Comparison of ENCODE assay signal across 3 cellular contexts in the genomic region with DNA sequence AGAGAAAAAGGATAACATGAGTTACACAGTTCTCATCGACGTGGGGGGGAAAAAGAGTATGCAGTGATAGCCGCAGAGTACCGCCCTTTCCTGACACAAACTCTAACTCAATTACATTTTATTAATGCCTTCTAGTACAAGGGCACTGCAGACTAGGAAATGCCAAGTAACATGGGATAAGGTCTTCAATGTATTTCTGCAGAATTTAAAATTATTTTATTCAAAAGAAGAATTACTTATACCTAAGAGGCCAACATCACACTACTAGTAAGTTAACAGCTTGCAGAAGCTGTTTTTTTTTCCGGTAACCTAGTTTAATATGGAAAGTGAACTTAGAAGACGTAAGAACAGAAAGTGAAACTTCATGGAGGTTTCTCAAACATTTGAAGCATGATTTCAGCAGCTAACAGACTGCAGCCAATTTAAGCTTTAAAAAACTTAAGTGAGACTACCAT.
TF ChIP-seq lines count a peak whose summit lies in the region.

No MANE protein-coding gene starts in this region.

TF ChIP-seq in SK-N-SH, 30 proteins besides CTCF, POLR2A, EP300 and RAD21 (continues in another document):
- TF ChIP-seq, protein P1, sequence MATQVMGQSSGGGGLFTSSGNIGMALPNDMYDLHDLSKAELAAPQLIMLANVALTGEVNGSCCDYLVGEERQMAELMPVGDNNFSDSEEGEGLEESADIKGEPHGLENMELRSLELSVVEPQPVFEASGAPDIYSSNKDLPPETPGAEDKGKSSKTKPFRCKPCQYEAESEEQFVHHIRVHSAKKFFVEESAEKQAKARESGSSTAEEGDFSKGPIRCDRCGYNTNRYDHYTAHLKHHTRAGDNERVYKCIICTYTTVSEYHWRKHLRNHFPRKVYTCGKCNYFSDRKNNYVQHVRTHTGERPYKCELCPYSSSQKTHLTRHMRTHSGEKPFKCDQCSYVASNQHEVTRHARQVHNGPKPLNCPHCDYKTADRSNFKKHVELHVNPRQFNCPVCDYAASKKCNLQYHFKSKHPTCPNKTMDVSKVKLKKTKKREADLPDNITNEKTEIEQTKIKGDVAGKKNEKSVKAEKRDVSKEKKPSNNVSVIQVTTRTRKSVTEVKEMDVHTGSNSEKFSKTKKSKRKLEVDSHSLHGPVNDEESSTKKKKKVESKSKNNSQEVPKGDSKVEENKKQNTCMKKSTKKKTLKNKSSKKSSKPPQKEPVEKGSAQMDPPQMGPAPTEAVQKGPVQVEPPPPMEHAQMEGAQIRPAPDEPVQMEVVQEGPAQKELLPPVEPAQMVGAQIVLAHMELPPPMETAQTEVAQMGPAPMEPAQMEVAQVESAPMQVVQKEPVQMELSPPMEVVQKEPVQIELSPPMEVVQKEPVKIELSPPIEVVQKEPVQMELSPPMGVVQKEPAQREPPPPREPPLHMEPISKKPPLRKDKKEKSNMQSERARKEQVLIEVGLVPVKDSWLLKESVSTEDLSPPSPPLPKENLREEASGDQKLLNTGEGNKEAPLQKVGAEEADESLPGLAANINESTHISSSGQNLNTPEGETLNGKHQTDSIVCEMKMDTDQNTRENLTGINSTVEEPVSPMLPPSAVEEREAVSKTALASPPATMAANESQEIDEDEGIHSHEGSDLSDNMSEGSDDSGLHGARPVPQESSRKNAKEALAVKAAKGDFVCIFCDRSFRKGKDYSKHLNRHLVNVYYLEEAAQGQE (IDR thresholded peaks at IDR 0.05; ENCODE audit: low read depth, low read length), result no peak
- TF ChIP-seq TEAD4 (IDR thresholded peaks at IDR 0.05; ENCODE audit: borderline replicate concordance, insufficient read depth) (no peak), FOSL2 (IDR thresholded peaks at IDR 0.05; ENCODE audit: borderline replicate concordance, low read depth) (no peak), FOXJ3 (CRISPR knock-in tag; IDR thresholded peaks at IDR 0.05) (no peak), FOXM1 (IDR thresholded peaks at IDR 0.05; ENCODE audit: low read depth) (no peak), NRF1 (IDR thresholded peaks at IDR 0.05; ENCODE audit: low read depth, low read length) (no peak), RXRA (IDR thresholded peaks at IDR 0.05; ENCODE audit: borderline replicate concordance, low read depth) (no peak), SMC3 (IDR thresholded peaks at IDR 0.05; ENCODE audit: low read depth, low read length) (no peak), EZH2phosphoT487 (IDR thresholded peaks at IDR 0.05; ENCODE audit: borderline replicate concordance, low read depth) (no peak), RCOR1 (IDR thresholded peaks at IDR 0.05; ENCODE audit: low read length) (no peak), GABPA (IDR thresholded peaks at IDR 0.05; ENCODE audit: low read depth) (no peak)
- TF ChIP-seq, protein P2, sequence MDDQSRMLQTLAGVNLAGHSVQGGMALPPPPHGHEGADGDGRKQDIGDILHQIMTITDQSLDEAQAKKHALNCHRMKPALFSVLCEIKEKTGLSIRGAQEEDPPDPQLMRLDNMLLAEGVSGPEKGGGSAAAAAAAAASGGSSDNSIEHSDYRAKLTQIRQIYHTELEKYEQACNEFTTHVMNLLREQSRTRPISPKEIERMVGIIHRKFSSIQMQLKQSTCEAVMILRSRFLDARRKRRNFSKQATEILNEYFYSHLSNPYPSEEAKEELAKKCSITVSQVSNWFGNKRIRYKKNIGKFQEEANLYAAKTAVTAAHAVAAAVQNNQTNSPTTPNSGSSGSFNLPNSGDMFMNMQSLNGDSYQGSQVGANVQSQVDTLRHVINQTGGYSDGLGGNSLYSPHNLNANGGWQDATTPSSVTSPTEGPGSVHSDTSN (IDR thresholded peaks at IDR 0.05), result no peak
- TF ChIP-seq, protein P3, sequence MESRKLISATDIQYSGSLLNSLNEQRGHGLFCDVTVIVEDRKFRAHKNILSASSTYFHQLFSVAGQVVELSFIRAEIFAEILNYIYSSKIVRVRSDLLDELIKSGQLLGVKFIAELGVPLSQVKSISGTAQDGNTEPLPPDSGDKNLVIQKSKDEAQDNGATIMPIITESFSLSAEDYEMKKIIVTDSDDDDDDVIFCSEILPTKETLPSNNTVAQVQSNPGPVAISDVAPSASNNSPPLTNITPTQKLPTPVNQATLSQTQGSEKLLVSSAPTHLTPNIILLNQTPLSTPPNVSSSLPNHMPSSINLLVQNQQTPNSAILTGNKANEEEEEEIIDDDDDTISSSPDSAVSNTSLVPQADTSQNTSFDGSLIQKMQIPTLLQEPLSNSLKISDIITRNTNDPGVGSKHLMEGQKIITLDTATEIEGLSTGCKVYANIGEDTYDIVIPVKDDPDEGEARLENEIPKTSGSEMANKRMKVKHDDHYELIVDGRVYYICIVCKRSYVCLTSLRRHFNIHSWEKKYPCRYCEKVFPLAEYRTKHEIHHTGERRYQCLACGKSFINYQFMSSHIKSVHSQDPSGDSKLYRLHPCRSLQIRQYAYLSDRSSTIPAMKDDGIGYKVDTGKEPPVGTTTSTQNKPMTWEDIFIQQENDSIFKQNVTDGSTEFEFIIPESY (IDR thresholded peaks at IDR 0.05; ENCODE audit: borderline replicate concordance, low read depth), result no peak

TF ChIP-seq in SK-N-SH treated with all-trans-retinoic acid at 6 μM for 48 hours, 23 proteins besides CTCF, POLR2A, EP300 and RAD21:
- TF ChIP-seq SNAI2 (CRISPR knock-in tag; IDR thresholded peaks at IDR 0.05) (no peak), ZFP30 (CRISPR knock-in tag; IDR thresholded peaks at IDR 0.05) (no peak), ZNF70 (CRISPR knock-in tag; IDR thresholded peaks at IDR 0.05) (no peak), BACH2 (CRISPR knock-in tag; IDR thresholded peaks at IDR 0.05; ENCODE audit: borderline replicate concordance) (no peak), ARNTL (CRISPR knock-in tag; IDR thresholded peaks at IDR 0.05; ENCODE audit: borderline replicate concordance, low read depth) (no peak), CSDC2 (CRISPR knock-in tag; IDR thresholded peaks at IDR 0.05) (no peak), ESRRG (CRISPR knock-in tag; IDR thresholded peaks at IDR 0.05) (no peak)
- TF ChIP-seq, protein P4, sequence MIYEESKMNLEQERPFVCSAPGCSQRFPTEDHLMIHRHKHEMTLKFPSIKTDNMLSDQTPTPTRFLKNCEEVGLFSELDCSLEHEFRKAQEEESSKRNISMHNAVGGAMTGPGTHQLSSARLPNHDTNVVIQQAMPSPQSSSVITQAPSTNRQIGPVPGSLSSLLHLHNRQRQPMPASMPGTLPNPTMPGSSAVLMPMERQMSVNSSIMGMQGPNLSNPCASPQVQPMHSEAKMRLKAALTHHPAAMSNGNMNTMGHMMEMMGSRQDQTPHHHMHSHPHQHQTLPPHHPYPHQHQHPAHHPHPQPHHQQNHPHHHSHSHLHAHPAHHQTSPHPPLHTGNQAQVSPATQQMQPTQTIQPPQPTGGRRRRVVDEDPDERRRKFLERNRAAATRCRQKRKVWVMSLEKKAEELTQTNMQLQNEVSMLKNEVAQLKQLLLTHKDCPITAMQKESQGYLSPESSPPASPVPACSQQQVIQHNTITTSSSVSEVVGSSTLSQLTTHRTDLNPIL (CRISPR knock-in tag; IDR thresholded peaks at IDR 0.05; ENCODE audit: low read depth), result no peak

TF ChIP-seq in endothelial cell of umbilical vein, 7 proteins besides CTCF, POLR2A, EP300 and RAD21:
- TF ChIP-seq FOS (IDR thresholded peaks at IDR 0.05; ENCODE audit: borderline replicate concordance, insufficient read depth, low read length) (no peak), JUN (IDR thresholded peaks at IDR 0.05; ENCODE audit: borderline replicate concordance, insufficient read depth, insufficient read length, low read depth) (no peak), GATA2 (IDR thresholded peaks at IDR 0.05; ENCODE audit: insufficient read depth, insufficient read length, low read depth, low read length) (no peak), MYC (IDR thresholded peaks at IDR 0.05; ENCODE audit: low read depth, low read length) (no peak), EZH2 (IDR thresholded peaks at IDR 0.05; ENCODE audit: borderline replicate concordance, low read depth, low read length, severe bottlenecking) (no peak), POLR2AphosphoS5 (IDR thresholded peaks at IDR 0.05; ENCODE audit: insufficient read depth, low read depth, low read length) (no peak)
- TF ChIP-seq, protein P5, sequence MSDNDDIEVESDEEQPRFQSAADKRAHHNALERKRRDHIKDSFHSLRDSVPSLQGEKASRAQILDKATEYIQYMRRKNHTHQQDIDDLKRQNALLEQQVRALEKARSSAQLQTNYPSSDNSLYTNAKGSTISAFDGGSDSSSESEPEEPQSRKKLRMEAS (IDR thresholded peaks at IDR 0.05; ENCODE audit: insufficient read depth, insufficient read length), result no peak
